In genomic region chr10:3178070-3178469, GRCh38 we compare ENCODE assay signal across 20 cellular contexts.
"Had no signal": no experiment of that assay in that cellular context is flagged by ENCODE, and none has a peak within 500 bp of the region (broad histone marks: within the 10 kb centered on the region; RNA-seq: fewer than 3 reads in every experiment).

No MANE protein-coding gene starts in this region.

- ATAC-seq: left lobe of liver, WTC11 had no signal

- H3K9me3 ChIP-seq: spleen, tibial nerve had no signal

- H3K36me3 ChIP-seq: spleen, tibial nerve had no signal

- H3K4me3 Mint-ChIP-seq: activated CD4-positive, alpha-beta memory T cell treated with anti-CD3 and anti-CD28 coated beads, Interleukin-2, amount 10 ng/mL, durations not matched to agents 7 days and 5 days; activated T-cell treated with anti-CD3 and anti-CD28 coated beads, Interleukin-2, amount 50 U/mL, for 24 hours; brain; neural crest cell; WTC11 had no signal

- H3K4me3 ChIP-seq: lung, spleen, tibial nerve had no signal

- H3K27ac ChIP-seq: tibial nerve had no signal

- H3K27me3 ChIP-seq: spleen had no signal

- H3K9me3 Mint-ChIP-seq: activated CD4-positive, alpha-beta memory T cell treated with anti-CD3 and anti-CD28 coated beads, Interleukin-2, amount 10 ng/mL, durations not matched to agents 7 days and 5 days; activated T-helper 2 cell treated with anti-CD3 and anti-CD28 coated beads, Interferon-gamma antibody, Interleukin-2, Interleukin-4, amounts not matched to agents 10 μg/mL and 5 μg/mL and 100 μg/mL, durations not matched to agents 14 hours and 24 hours and 36 hours; brain; WTC11 had no signal

- DNase-seq: activated CD4-positive, alpha-beta memory T cell treated with anti-CD3 and anti-CD28 coated beads, Interleukin-2, amount 10 ng/mL, durations not matched to agents 7 days and 5 days; activated CD4-positive, alpha-beta T cell treated with anti-CD3 and anti-CD28 coated beads for 48 hours; activated naive CD4-positive, alpha-beta T cell treated with Interleukin-2 at 50 U/mL for 16 hours; activated T-cell treated with anti-CD3 and anti-CD28 coated beads, Interleukin-2, amount 50 U/mL, for 24 hours; anterior cingulate cortex; caudate nucleus; foreskin melanocyte; hypothalamus; midbrain; retina; spleen; stimulated activated CD4-positive, alpha-beta T cell treated with anti-CD3 and anti-CD28 coated beads, Interleukin-4, amount 100 ng/mL, for 4 hours; stimulated activated naive CD4-positive, alpha-beta T cell treated with Interleukin-2 at 50 U/mL for 16 hours had no signal

- H3K36me3 Mint-ChIP-seq: brain, WTC11 had no signal

- H3K27ac Mint-ChIP-seq: activated CD4-positive, alpha-beta memory T cell treated with anti-CD3 and anti-CD28 coated beads, Interleukin-2, amount 10 ng/mL, durations not matched to agents 7 days and 5 days; activated T-cell treated with anti-CD3 and anti-CD28 coated beads, Interleukin-2, amount 50 U/mL, for 24 hours; activated T-helper 2 cell treated with anti-CD3 and anti-CD28 coated beads, Interferon-gamma antibody, Interleukin-2, Interleukin-4, amounts not matched to agents 10 μg/mL and 5 μg/mL and 100 μg/mL, durations not matched to agents 14 hours and 24 hours and 36 hours; brain; WTC11 had no signal
